Comparison of ENCODE assay signal across 8 cellular contexts in the genomic region with DNA sequence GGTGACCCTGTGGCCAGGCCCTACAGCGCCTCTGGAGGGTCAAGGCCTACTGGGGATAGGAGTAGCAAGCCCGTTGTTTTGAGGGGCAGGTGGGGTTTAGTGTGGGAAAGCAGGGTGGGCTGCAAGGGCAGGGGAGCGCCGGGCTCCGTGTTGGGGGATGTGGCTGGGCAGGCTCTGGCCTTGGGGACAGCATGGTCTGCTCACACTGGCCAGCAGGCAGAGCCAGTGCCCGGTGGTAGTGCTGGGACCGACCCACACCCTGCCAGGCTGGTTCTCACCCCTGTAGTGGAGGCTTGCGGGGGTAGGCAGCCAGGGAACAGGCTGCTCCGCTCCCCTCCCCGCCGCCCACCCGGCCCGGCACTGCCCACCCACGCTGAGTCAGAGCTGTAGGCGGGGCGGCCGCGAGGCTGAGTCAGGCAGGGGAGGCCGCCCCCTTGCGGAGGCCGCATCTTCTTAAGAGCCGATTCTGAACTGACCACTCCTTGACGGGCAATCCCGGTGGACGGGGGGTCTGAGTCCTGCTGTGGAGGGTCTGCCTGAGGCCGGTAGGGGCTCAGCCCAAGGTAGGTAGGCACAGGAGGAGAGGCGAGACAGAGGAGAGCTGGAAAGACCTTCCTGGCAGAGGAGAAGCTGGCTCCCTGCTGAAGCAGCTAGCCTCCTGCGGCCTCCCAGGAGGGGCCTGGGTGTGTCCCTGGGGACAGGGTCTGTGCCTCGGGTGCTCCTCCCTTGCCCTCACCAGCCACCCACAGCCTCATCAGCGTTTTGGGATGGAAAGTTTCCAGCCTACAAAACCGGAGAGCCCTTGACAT.
DNase-seq lines count a peak whose midpoint lies in the region; ATAC-seq and TF ChIP-seq lines count a peak whose summit lies in the region.

No MANE protein-coding gene starts in this region.

- no peaks in the 10 kb centered on the region for H4K20me1 ChIP-seq in OCI-LY1 (ENCODE audit: insufficient read depth, low read length)

- no peak overlapping the region for H2AFZ ChIP-seq in OCI-LY1 (ENCODE audit: low read length)

- DNase-seq in ELR (ENCODE audit: low read depth): peak; percentile 93
- peak; percentile 87 for DNase-seq in activated effector memory CD4-positive, alpha-beta T cell treated with anti-CD3 and anti-CD28 coated beads, Interleukin-2, amount 50 U/mL, for 16 hours
- DNase-seq in foreskin fibroblast: peak; percentile 81 to 94
- peak; percentile 61 for DNase-seq in occipital lobe (lab: John Stamatoyannopoulos, UW)
- DNase-seq in superior temporal gyrus (ENCODE audit: extremely low spot score): peak; percentile 81
- no peak for DNase-seq in KG1 (lab: John Stamatoyannopoulos, UW)

- no peaks in the 10 kb centered on the region for H3K4me1 ChIP-seq in OCI-LY1 (ENCODE audit: insufficient read depth, low read length, severe bottlenecking)

- peaks cover 17% of the 10 kb centered on the region for H3K27me3 ChIP-seq in OCI-LY1 (ENCODE audit: insufficient read depth, low read length)

- H3K4me3 ChIP-seq in OCI-LY1 (ENCODE audit: low read depth, low read length, poor library complexity, severe bottlenecking) (no peak overlapping the region), foreskin fibroblast (ENCODE audit: low read depth in 1 of 2, low read length in 2 of 2) (peak overlapping the region; percentile 42 to 65)

- no peak overlapping the region for H3K4me2 ChIP-seq in OCI-LY1 (ENCODE audit: low read length)

- H3K9ac ChIP-seq in OCI-LY1 (ENCODE audit: low read length): no peak overlapping the region

- no peak for ATAC-seq in GM19035 (IDR thresholded peaks at IDR 0.05; ENCODE audit: unreplicated experiment)

- H3K9me2 ChIP-seq in OCI-LY1 (ENCODE audit: low read depth, low read length): no peaks in the 10 kb centered on the region

- TF ChIP-seq CTCF in OCI-LY1 (IDR thresholded peaks at IDR 0.05; ENCODE audit: low read length): peak; percentile 46
- peak; percentile 70 for TF ChIP-seq CTCF in foreskin fibroblast (IDR thresholded peaks at IDR 0.05; ENCODE audit: low read depth, low read length)

- no peaks in the 10 kb centered on the region for H3K79me2 ChIP-seq in OCI-LY1 (ENCODE audit: insufficient read depth, low read length)

- no peak overlapping the region for H3K27ac ChIP-seq in OCI-LY1 (ENCODE audit: low read depth, low read length, poor library complexity, severe bottlenecking)

- no peaks in the 10 kb centered on the region for H3K36me3 ChIP-seq in OCI-LY1 (ENCODE audit: insufficient read depth, low read length)

- no peaks in the 10 kb centered on the region for H3K9me3 ChIP-seq in OCI-LY1 (ENCODE audit: low read length)

- H3F3A ChIP-seq in OCI-LY1 (ENCODE audit: insufficient read depth, low read length): no peaks in the 10 kb centered on the region
